ENCODE assay signal across 17 cellular contexts in genomic region chr7:158789842-158790241, GRCh38.
"Had no signal": no experiment of that assay in that cellular context is flagged by ENCODE, and none has a peak within 500 bp of the region (broad histone marks: within the 10 kb centered on the region; RNA-seq: fewer than 3 reads in every experiment).

No MANE protein-coding gene starts in this region.

- H3K9me3 ChIP-seq: tibial nerve, vagina had no signal

- H3K27me3 Mint-ChIP-seq: activated naive CD8-positive, alpha-beta T cell treated with anti-CD3 and anti-CD28 coated beads for 36 hours had no signal

- H3K4me1 ChIP-seq: vagina had no signal

- H3K4me3 ChIP-seq: tibial nerve, vagina had no signal

- DNase-seq: activated CD8-positive, alpha-beta memory T cell treated with anti-CD3 and anti-CD28 coated beads for 24 hours; activated gamma-delta T cell; activated naive CD8-positive, alpha-beta T cell treated with anti-CD3 and anti-CD28 coated beads for 36 hours; amygdala; foreskin fibroblast; glutamatergic neuron; hippocampal formation; midbrain; occipital lobe; stimulated activated naive CD8-positive, alpha-beta T cell treated with anti-CD3 and anti-CD28 coated beads, Interleukin-15, Interleukin-2, amounts not matched to agents 100 U/mL and 50 U/mL, for 24 hours; substantia nigra; T-helper 1 cell; T1000 had no signal

- H3K9me3 Mint-ChIP-seq: activated naive CD8-positive, alpha-beta T cell treated with anti-CD3 and anti-CD28 coated beads for 36 hours had no signal

- H3K27ac ChIP-seq: vagina had no signal

- FAIRE-seq: keratinocyte had no signal

- ATAC-seq: activated CD4-positive, CD25-positive, alpha-beta regulatory T cell treated with anti-CD3 and anti-CD28 coated beads, Interleukin-2, amount 50 U/mL, for 24 hours; stimulated activated naive CD8-positive, alpha-beta T cell treated with anti-CD3 and anti-CD28 coated beads, Interleukin-15, Interleukin-2, amounts not matched to agents 100 U/mL and 50 U/mL, for 24 hours had no signal

- H3K27me3 ChIP-seq: tibial nerve, vagina had no signal

- H3K4me3 Mint-ChIP-seq: activated naive CD8-positive, alpha-beta T cell treated with anti-CD3 and anti-CD28 coated beads for 36 hours had no signal
